Comparison of ENCODE assay signal across 15 cellular contexts in the genomic region with DNA sequence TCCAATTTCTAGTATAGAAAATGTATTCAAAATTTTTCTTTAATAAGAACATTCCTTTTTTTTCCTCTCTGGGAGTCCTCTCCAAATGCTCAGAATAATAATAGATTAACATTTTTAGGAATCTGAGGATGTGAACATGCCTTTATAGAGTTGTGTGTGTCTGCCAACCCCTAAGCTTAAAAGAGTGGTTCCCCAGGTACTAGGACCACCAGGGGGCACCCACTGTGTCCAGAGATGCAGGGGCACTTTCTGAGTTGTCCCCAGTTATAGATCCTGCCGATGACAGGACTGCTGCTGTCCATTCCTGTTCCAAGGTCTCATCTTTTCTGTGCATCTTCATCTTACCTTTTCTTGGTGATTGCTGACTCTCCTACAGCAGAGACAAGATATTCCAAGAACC. TPM values are rescaled to one million over a fixed set of nuclear protein-coding genes. Genes with fewer than 3 reads are reported as not detected.
DNase-seq lines count a peak whose midpoint lies in the region; ATAC-seq, FAIRE-seq and TF ChIP-seq lines count a peak whose summit lies in the region.
"Had no signal": no experiment of that assay in that cellular context is flagged by ENCODE, and none has a peak within 500 bp of the region (broad histone marks: within the 10 kb centered on the region; RNA-seq: fewer than 3 reads in every experiment).

No MANE protein-coding gene starts in this region.

- intact Hi-C loops in activated CD4-positive, alpha-beta memory T cell treated with anti-CD3 and anti-CD28 coated beads for 36 hours (cut with micrococcal nuclease): no loop called here
- intact Hi-C loops in K562 (cut with micrococcal nuclease): no loop called here

- no peak overlapping the region for H3K4me3 Mint-ChIP-seq in activated CD4-positive, alpha-beta memory T cell treated with anti-CD3 and anti-CD28 coated beads for 36 hours
- H3K4me3 Mint-ChIP-seq in activated CD4-positive, alpha-beta memory T cell treated with anti-CD3 and anti-CD28 coated beads, Interleukin-2, amount 10 ng/mL, durations not matched to agents 7 days and 5 days: no peak overlapping the region
- H3K4me3 Mint-ChIP-seq: effector memory CD8-positive, alpha-beta T cell had no signal

- H3K4me1 ChIP-seq in Loucy (ENCODE audit: insufficient read depth, low read length, poor library complexity, severe bottlenecking) (peaks cover 41% of the 10 kb centered on the region), K562 (replicated peaks in 1 of 2; ENCODE audit: control insufficient read depth in 2 of 2, insufficient read depth in 2 of 2, low read length in 2 of 2) (peaks cover 0 to 6% of the 10 kb centered on the region in 2 experiments; a peak in 1 of 5 replicates), osteoblast (ENCODE audit: insufficient read depth, low read length) (peaks cover 43% of the 10 kb centered on the region)

- H3K9me1 ChIP-seq in K562 (ENCODE audit: control insufficient read depth, insufficient read depth, low read length): no peaks in the 10 kb centered on the region

- H3K9ac ChIP-seq in Loucy (ENCODE audit: low read depth, low read length, poor library complexity, severe bottlenecking) (no peak overlapping the region), K562 (ENCODE audit: insufficient read depth in 1 of 2, low read depth in 2 of 2, low read length in 2 of 2) (no peak overlapping the region)

- in situ Hi-C loops in K562 (cut with MboI): no loop called here

- H3K4me3 ChIP-seq in Loucy (ENCODE audit: low read length, poor library complexity, severe bottlenecking): no peak overlapping the region
- no peak overlapping the region for H3K4me3 ChIP-seq in K562
- no peak overlapping the region for H3K4me3 ChIP-seq in osteoblast (ENCODE audit: insufficient read depth, low read length)
- H3K4me3 ChIP-seq: hepatocyte, lung had no signal

- CTCF ChIA-PET in activated CD4-positive, alpha-beta memory T cell treated with anti-CD3 and anti-CD28 coated beads for 36 hours (lab: Charles Lee): interaction anchor here (1.2 to 2.1 kb wide), 3 partner anchors 124 to 198 kb away, joined by 3 to 10 read pairs (median 7); no protein-coding TSS in a partner anchor
- CTCF ChIA-PET in activated CD4-positive, alpha-beta memory T cell treated with anti-CD3 and anti-CD28 coated beads, Interleukin-2, amount 10 ng/mL, durations not matched to agents 7 days and 5 days (lab: Charles Lee): interaction anchor here (1.4 kb wide), 1 partner anchor 152 kb away, joined by 3 read pairs; no protein-coding TSS in a partner anchor
- CTCF ChIA-PET in K562 (lab: Yijun Ruan, JAX; ENCODE audit: low intra/inter-chr PET ratio): no interaction called here

- H3K27ac ChIP-seq in K562 (ENCODE audit: extremely low read depth, low read depth, low read length): no peak overlapping the region
- H3K27ac ChIP-seq in osteoblast (ENCODE audit: low read depth, low read length): peak overlapping the region; percentile 10
- H3K27ac ChIP-seq: hepatocyte had no signal

- TF ChIP-seq POLR2A in K562 (conservative IDR thresholded peaks at IDR 0.05): no peak

- peaks cover 40% of the 10 kb centered on the region for H3K4me1 Mint-ChIP-seq in activated CD4-positive, alpha-beta memory T cell treated with anti-CD3 and anti-CD28 coated beads for 36 hours (ENCODE audit: low read depth)
- peaks cover 41% of the 10 kb centered on the region for H3K4me1 Mint-ChIP-seq in activated CD4-positive, alpha-beta memory T cell treated with anti-CD3 and anti-CD28 coated beads, Interleukin-2, amount 10 ng/mL, durations not matched to agents 7 days and 5 days

- H3K27ac Mint-ChIP-seq in activated CD4-positive, alpha-beta memory T cell treated with anti-CD3 and anti-CD28 coated beads for 36 hours: no peak overlapping the region
- H3K27ac Mint-ChIP-seq in activated CD4-positive, alpha-beta memory T cell treated with anti-CD3 and anti-CD28 coated beads, Interleukin-2, amount 10 ng/mL, durations not matched to agents 7 days and 5 days: no peak overlapping the region
- H3K27ac Mint-ChIP-seq: effector memory CD8-positive, alpha-beta T cell had no signal

- H3K4me2 ChIP-seq in Loucy (ENCODE audit: low read depth, low read length, poor library complexity, severe bottlenecking) (no peak overlapping the region), K562 (ENCODE audit: insufficient read depth, low read length) (no peak overlapping the region), osteoblast (ENCODE audit: insufficient read depth, low read length) (no peak overlapping the region)
- H3K4me2 ChIP-seq: hepatocyte had no signal

- peak; percentile 19 for DNase-seq in activated CD4-positive, alpha-beta memory T cell treated with anti-CD3 and anti-CD28 coated beads for 36 hours
- no peak for DNase-seq in activated CD4-positive, alpha-beta memory T cell treated with anti-CD3 and anti-CD28 coated beads, Interleukin-2, amount 10 ng/mL, durations not matched to agents 7 days and 5 days
- DNase-seq in K562 (ENCODE audit: extremely low read depth in 1 of 4, low spot score in 3 of 4) (peak; percentile 28 to 47 (median 41)), osteoblast (ENCODE audit: insufficient read length, low spot score, missing footprints) (no peak), NCI-H1105 (lab: John Stamatoyannopoulos, UW) (no peak)
- no peak for DNase-seq in effector CD8-positive, alpha-beta T cell (lab: John Stamatoyannopoulos, UW)
- DNase-seq in central memory CD4-positive, alpha-beta T cell: no peak
- DNase-seq: amniotic stem cell; DMS53; effector memory CD8-positive, alpha-beta T cell; NCI-H2029; nucleus accumbens had no signal

- H4K20me1 ChIP-seq in Loucy (ENCODE audit: insufficient read depth, low read length, poor library complexity, severe bottlenecking) (no peaks in the 10 kb centered on the region), K562 (replicated peaks; ENCODE audit: control insufficient read depth, insufficient read depth, low read length) (no peaks in the 10 kb centered on the region), osteoblast (ENCODE audit: insufficient read depth, low read length) (no peaks in the 10 kb centered on the region)

- H3K9me2 ChIP-seq in Loucy (replicated peaks; ENCODE audit: low read depth, low read length): no peaks in the 10 kb centered on the region

- no peaks in the 10 kb centered on the region for H3K27me3 Mint-ChIP-seq in activated CD4-positive, alpha-beta memory T cell treated with anti-CD3 and anti-CD28 coated beads for 36 hours
- H3K27me3 Mint-ChIP-seq in activated CD4-positive, alpha-beta memory T cell treated with anti-CD3 and anti-CD28 coated beads, Interleukin-2, amount 10 ng/mL, durations not matched to agents 7 days and 5 days: peaks cover 8% of the 10 kb centered on the region
- H3K27me3 Mint-ChIP-seq: effector memory CD8-positive, alpha-beta T cell had no signal

- ATAC-seq in K562: 0 out of 3 replicates have a peak, but pooled peaks have one; percentile 35
- ATAC-seq: effector memory CD8-positive, alpha-beta T cell had no signal

- TF ChIP-seq EP300 in K562 (IDR thresholded peaks at IDR 0.05; ENCODE audit: low read length): no peak

- TF ChIP-seq CTCF in Loucy (conservative IDR thresholded peaks at IDR 0.05; ENCODE audit: low read length) (peak; percentile 79), K562 (IDR thresholded peaks at IDR 0.05 in 2 of 3, conservative IDR thresholded peaks at IDR 0.05 in 1 of 3; ENCODE audit: insufficient read depth in 2 of 3, low read depth in 1 of 3, low read length in 3 of 3) (peak; percentile 44 to 51 (median 45); a peak in 5 of 6 replicates), osteoblast (IDR thresholded peaks at IDR 0.05; ENCODE audit: extremely low read depth, low read depth, low read length) (peak; percentile 20)

- H2AFZ ChIP-seq in Loucy (ENCODE audit: low read length) (no peak overlapping the region), K562 (ENCODE audit: low read depth, low read length) (no peak overlapping the region), osteoblast (ENCODE audit: low read length) (no peak overlapping the region)
- H2AFZ ChIP-seq: hepatocyte had no signal

- no peaks in the 10 kb centered on the region for H3K27me3 ChIP-seq in Loucy (ENCODE audit: insufficient read depth, low read length, poor library complexity, severe bottlenecking)
- peaks cover 2 to 9% of the 10 kb centered on the region in 2 experiments; a peak in 2 of 5 replicates for H3K27me3 ChIP-seq in K562 (ENCODE audit: control insufficient read depth in 2 of 2, insufficient read depth in 2 of 2, low read length in 2 of 2)
- no peaks in the 10 kb centered on the region for H3K27me3 ChIP-seq in osteoblast (ENCODE audit: insufficient read depth, low read length)
- H3K27me3 ChIP-seq: hepatocyte had no signal

- 45% methylated on average over 1 of the region's 1 CpG for WGBS in K562 (ENCODE audit: insufficient coverage, low coverage, missing lambda C conversion rate)

- no peaks in the 10 kb centered on the region for H3K9me3 Mint-ChIP-seq in activated CD4-positive, alpha-beta memory T cell treated with anti-CD3 and anti-CD28 coated beads for 36 hours
- H3K9me3 Mint-ChIP-seq in activated CD4-positive, alpha-beta memory T cell treated with anti-CD3 and anti-CD28 coated beads, Interleukin-2, amount 10 ng/mL, durations not matched to agents 7 days and 5 days: peaks cover 2% of the 10 kb centered on the region
- H3K9me3 Mint-ChIP-seq: effector memory CD8-positive, alpha-beta T cell had no signal

- H3K79me2 ChIP-seq in Loucy (ENCODE audit: insufficient read depth, low read length) (no peaks in the 10 kb centered on the region), K562 (ENCODE audit: control insufficient read depth, insufficient read depth, low read length) (no peaks in the 10 kb centered on the region), osteoblast (ENCODE audit: insufficient read depth, low read length) (no peaks in the 10 kb centered on the region)
- H3K79me2 ChIP-seq: hepatocyte had no signal

- no peaks in the 10 kb centered on the region for H3K36me3 Mint-ChIP-seq in activated CD4-positive, alpha-beta memory T cell treated with anti-CD3 and anti-CD28 coated beads for 36 hours
- H3K36me3 Mint-ChIP-seq in activated CD4-positive, alpha-beta memory T cell treated with anti-CD3 and anti-CD28 coated beads, Interleukin-2, amount 10 ng/mL, durations not matched to agents 7 days and 5 days (ENCODE audit: low read depth): peaks cover 3% of the 10 kb centered on the region

- H3K36me3 ChIP-seq in Loucy (ENCODE audit: insufficient read depth, low read length): no peaks in the 10 kb centered on the region
- H3K36me3 ChIP-seq in K562 (ENCODE audit: control insufficient read depth, insufficient read depth, low read length): no peaks in the 10 kb centered on the region
- no peaks in the 10 kb centered on the region for H3K36me3 ChIP-seq in osteoblast (ENCODE audit: insufficient read depth, low read length)

- BruUV-seq in K562 (replicated peaks; lab: Mats Ljungman, UMichigan): no TSS peak

- H3F3A ChIP-seq in Loucy (ENCODE audit: low read depth): peaks cover 9% of the 10 kb centered on the region; the same call in 1 of the 2 replicates

- FAIRE-seq in K562 (lab: Jason Lieb, UNC): no peak

- TF ChIP-seq RAD21 in K562 (CRISPR knock-in tag; conservative IDR thresholded peaks at IDR 0.05 in 1 of 2, IDR thresholded peaks at IDR 0.05 in 1 of 2): peak; percentile 7 to 52; a peak in 2 of 4 replicates

- POLR2A ChIA-PET in activated CD4-positive, alpha-beta memory T cell treated with anti-CD3 and anti-CD28 coated beads for 36 hours (lab: Charles Lee): no interaction called here
- POLR2A ChIA-PET in activated CD4-positive, alpha-beta memory T cell treated with anti-CD3 and anti-CD28 coated beads, Interleukin-2, amount 10 ng/mL, durations not matched to agents 7 days and 5 days (lab: Charles Lee): interaction anchor here (1.3 kb wide), 1 partner anchor 19 kb away, joined by 3 read pairs; no protein-coding TSS in a partner anchor
- POLR2A ChIA-PET in K562 (lab: Yijun Ruan, JAX): interaction anchor here (0.9 to 1.2 kb wide), 2 partner anchors 179 to 186 kb away, joined by 3 to 6 read pairs; no protein-coding TSS in a partner anchor

- H3K9me3 ChIP-seq in Loucy (ENCODE audit: insufficient read depth, low read depth, low read length) (no peaks in the 10 kb centered on the region), K562 (replicated peaks; ENCODE audit: control insufficient read depth, insufficient read depth, low read depth, low read length) (no peaks in the 10 kb centered on the region), osteoblast (ENCODE audit: low read depth, low read length) (no peaks in the 10 kb centered on the region)

RNA-seq across cellular contexts. Expression of gene MICAL2, which starts 27.0 kb away (rescaled TPM):
- 100 to 1,000 TPM; 213 to 220 TPM for total RNA-seq in activated CD4-positive, alpha-beta memory T cell treated with anti-CD3 and anti-CD28 coated beads for 36 hours
- 100 to 1,000 TPM; 135 to 143 TPM for total RNA-seq in activated CD4-positive, alpha-beta memory T cell treated with anti-CD3 and anti-CD28 coated beads, Interleukin-2, amount 10 ng/mL, durations not matched to agents 7 days and 5 days
- total RNA-seq in K562 (2011; cell fraction: chromatin; rRNA removed; ENCODE audit: low replicate concordance): 173 and 222 TPM in 2 replicates
- total RNA-seq in K562 (2011; cell fraction: nucleolus; rRNA removed): 77.0 and 99.7 TPM in 2 replicates
- total RNA-seq in K562 (2011; cell fraction: nucleoplasm; rRNA removed): 107 and 133 TPM in 2 replicates
- total RNA-seq in K562 (2014; rRNA removed): 33.6 and 42.7 TPM in 2 replicates
- total RNA-seq in K562 (2014; rRNA removed; fragmentation: Illumina TruSeq; extraction: Trizol): 35.0 and 36.8 TPM in 2 replicates
- 22.9 and 23.7 TPM in 2 replicates for total RNA-seq in K562 (2015; rRNA removed; fragmentation: Illumina TruSeq; extraction: Trizol)
- 63.5 and 64.2 TPM in 2 replicates for total RNA-seq in K562 (2021)
- polyA plus RNA-seq in K562 (2011; rRNA removed): 38.1 and 47.3 TPM in 2 replicates
- 28.3 and 36.5 TPM in 2 replicates for polyA plus RNA-seq in K562 (2011; cell fraction: cytosol; rRNA removed)
- polyA plus RNA-seq in K562 (2011; cell fraction: nucleus; rRNA removed): 46.0 and 76.1 TPM in 2 replicates
- 31.7 and 42.8 TPM in 2 replicates for polyA plus RNA-seq in K562 (2012)
- 40.3 and 43.0 TPM in 2 replicates for polyA plus RNA-seq in K562 (2014; fragmentation: Illumina TruSeq; extraction: Trizol)
- 1 to 10 TPM; 4.7 to 5.9 TPM for polyA plus RNA-seq in K562 (2014; fragmentation: Nextera tagmentation; extraction: Ambion mirVana)
- 23.3 and 24.0 TPM in 2 replicates for polyA plus RNA-seq in K562 (2014; rRNA removed)
- 82.4 and 92.6 TPM in 2 replicates for polyA minus RNA-seq in K562 (2011; rRNA and poly(A)+ RNA removed)
- polyA minus RNA-seq in K562 (2011; cell fraction: cytosol; rRNA and poly(A)+ RNA removed): 47.4 and 54.4 TPM in 2 replicates
- 66.9 and 104 TPM in 2 replicates for polyA minus RNA-seq in K562 (2011; cell fraction: nucleus; rRNA and poly(A)+ RNA removed)
- 109 and 156 TPM in 2 replicates for total RNA-seq in osteoblast

Comparison
In these comparisons a context has a peak if more than half of its experiments do, and no peak if none do; other contexts are left out.
1. DNase-seq: peak in activated CD4-positive, alpha-beta memory T cell treated with anti-CD3 and anti-CD28 coated beads for 36 hours (single experiment) and K562 (4 of 4); none in activated CD4-positive, alpha-beta memory T cell treated with anti-CD3 and anti-CD28 coated beads, Interleukin-2, amount 10 ng/mL, durations not matched to agents 7 days and 5 days (single experiment), osteoblast (single experiment), NCI-H1105 (single experiment), effector CD8-positive, alpha-beta T cell (single experiment) and central memory CD4-positive, alpha-beta T cell (single experiment).
2. CTCF ChIP-seq: peak in every context shown above with its lines; median percentile 79 in Loucy; 45 in K562; 20 in osteoblast.